8 cellular contexts compared by ENCODE assay signal in the genomic region with DNA sequence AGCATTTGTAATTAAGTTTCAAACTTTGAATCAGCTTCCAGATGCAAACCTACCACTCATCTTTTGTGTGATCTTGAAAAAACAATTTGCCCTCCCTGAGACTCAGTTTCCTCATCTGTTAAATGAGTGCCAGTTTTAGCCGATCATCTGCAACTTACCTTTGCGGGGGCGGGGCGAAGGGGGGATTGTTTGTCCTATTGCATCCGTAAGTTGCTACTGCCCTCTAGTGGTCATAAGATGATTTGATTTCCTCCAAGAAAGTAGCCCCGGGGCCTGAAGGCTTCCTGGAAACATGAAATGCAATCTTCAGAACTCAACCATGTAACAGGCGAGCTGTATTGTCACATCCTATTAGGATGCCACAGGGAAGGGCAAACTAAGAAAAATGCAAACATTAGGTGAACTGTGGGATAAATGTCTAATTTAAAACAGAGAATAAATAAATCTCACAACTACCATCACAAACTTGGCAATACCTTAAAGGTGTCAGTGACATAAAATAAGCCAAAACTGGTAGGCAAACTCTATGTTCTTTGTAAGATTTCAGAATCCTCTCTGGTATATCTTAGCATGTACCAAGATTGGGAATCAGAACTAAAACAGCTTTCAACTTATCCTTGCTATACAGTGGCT.
DNase-seq lines count a peak whose midpoint lies in the region; ATAC-seq, FAIRE-seq and TF ChIP-seq lines count a peak whose summit lies in the region.

No MANE protein-coding gene starts in this region.

- TF ChIP-seq CTCF in MCF 10A (IDR thresholded peaks at IDR 0.05; ENCODE audit: unreplicated experiment) (peak; percentile 77), keratinocyte (optimal IDR thresholded peaks at IDR 0.05 in 1 of 3, IDR thresholded peaks at IDR 0.05 in 1 of 3, conservative IDR thresholded peaks at IDR 0.05 in 1 of 3; ENCODE audit: extremely low read depth in 1 of 3, insufficient read depth in 2 of 3, low read length in 3 of 3) (peak; percentile 61 to 74 (median 63))

- POLR2A ChIA-PET in MCF 10A (lab: Yijun Ruan, JAX), result no interaction called here

- H3K9ac ChIP-seq in keratinocyte (ENCODE audit: control insufficient read depth, extremely low read depth, insufficient read depth, low read length), result no peak overlapping the region

- H3K27me3 ChIP-seq in HAP-1 (ENCODE audit: low read depth) (no peaks in the 10 kb centered on the region; the same call in 1 of the 2 replicates), keratinocyte (ENCODE audit: control insufficient read depth, extremely low read depth, insufficient read depth, low read length) (no peaks in the 10 kb centered on the region)

- CTCF ChIA-PET in MCF 10A (lab: Yijun Ruan, JAX), result interaction anchor here (0.6 to 4.2 kb wide), 22 partner anchors 11 to 1875 kb away, joined by 3 to 21 read pairs (median 3); no protein-coding TSS in a partner anchor

- no peaks in the 10 kb centered on the region for H3K36me3 ChIP-seq in HAP-1 (replicated peaks)
- no peaks in the 10 kb centered on the region for H3K36me3 ChIP-seq in keratinocyte (ENCODE audit: control insufficient read depth in 2 of 2, extremely low read depth in 1 of 2, insufficient read depth in 2 of 2, low read length in 2 of 2)

- FAIRE-seq in keratinocyte (lab: Jason Lieb, UNC), result peak; percentile 55

- DNase-seq in DMS 273 (lab: John Stamatoyannopoulos, UW; ENCODE audit: unreplicated experiment) (peak; percentile 90), HAP-1 (ENCODE audit: low spot score in 2 of 2) (peak; percentile 64 to 78), NCI-H2081 (lab: John Stamatoyannopoulos, UW) (peak; percentile 85 to 92), MCF 10A (ENCODE audit: unreplicated experiment) (peak; percentile 81), keratinocyte (ENCODE audit: low read depth, low spot score) (peak; percentile 45)
- peak; percentile 18 for DNase-seq in T-helper 2 cell treated with Interferon-gamma antibody and Interleukin-4, amounts not matched to agents 5 μg/mL and 100 μg/mL, for 36 hours (ENCODE audit: low spot score)
- DNase-seq in stimulated activated CD4-positive, alpha-beta T cell treated with anti-CD3 and anti-CD28 coated beads, Interleukin-4, amount 100 ng/mL, for 48 hours (ENCODE audit: low read depth in 2 of 2), result peak; percentile 30 to 33

- BruUV-seq in MCF 10A (replicated peaks; lab: Mats Ljungman, UMichigan), result no TSS peak

- in situ Hi-C loops in HAP-1 (cut with MboI; ENCODE audit: low sequenced_read_pairs), result loop anchor here (25.0 kb wide), 1 partner anchor 834 kb away; no protein-coding TSS in a partner anchor

- no peak overlapping the region for H3K27ac Mint-ChIP-seq in T-helper 2 cell treated with Interferon-gamma antibody and Interleukin-4, amounts not matched to agents 5 μg/mL and 100 μg/mL, for 36 hours
- H3K27ac Mint-ChIP-seq in MCF 10A (ENCODE audit: low read depth, unreplicated experiment), result no peak overlapping the region
- H3K27ac Mint-ChIP-seq in stimulated activated memory B cell treated with anti-CD40 and anti-IgM and Interleukin-4, amounts not matched to agents 10 μg/mL and 1 μg/mL and 100 μg/mL, for 72 hours, result no peak overlapping the region

- intact Hi-C loops in MCF 10A (cut with micrococcal nuclease), result loop anchor here (1.0 to 5.0 kb wide), 5 partner anchors 106 to 1194 kb away; partner anchors contain the start of gene STAG1

- no peak overlapping the region for H3K4me2 ChIP-seq in keratinocyte (ENCODE audit: control insufficient read depth, extremely low read depth, insufficient read depth, low read depth, low read length)

- H3K4me3 ChIP-seq in HAP-1, result no peak overlapping the region
- no peak overlapping the region for H3K4me3 ChIP-seq in keratinocyte (ENCODE audit: control insufficient read depth in 2 of 3, extremely low read depth in 1 of 3, insufficient read depth in 2 of 3, low read depth in 1 of 3, low read length in 3 of 3)

- H4K20me1 ChIP-seq in keratinocyte (ENCODE audit: control insufficient read depth, extremely low read depth, insufficient read depth, low read length), result no peaks in the 10 kb centered on the region

- dilution Hi-C loops in keratinocyte (cut with MboI; ENCODE audit: extremely low pct_ligation_motif_present, low sequenced_read_pairs), result no loop called here

- no peak overlapping the region for H3K27ac ChIP-seq in keratinocyte (ENCODE audit: control insufficient read depth, insufficient read depth, low read length)

- H3K4me1 ChIP-seq in HAP-1, result no peaks in the 10 kb centered on the region
- H3K4me1 ChIP-seq in keratinocyte (ENCODE audit: control insufficient read depth, extremely low read depth, insufficient read depth, low read length), result no peaks in the 10 kb centered on the region

- ATAC-seq in stimulated activated memory B cell treated with anti-CD40 and anti-IgM and Interleukin-4, amounts not matched to agents 10 μg/mL and 1 μg/mL and 100 μg/mL, for 72 hours, result no peak

- H3K79me2 ChIP-seq in keratinocyte (ENCODE audit: control insufficient read depth, insufficient read depth, low read length), result no peaks in the 10 kb centered on the region

- H2AFZ ChIP-seq in keratinocyte (ENCODE audit: control insufficient read depth, low read length), result no peak overlapping the region

- no peaks in the 10 kb centered on the region for H3K27me3 Mint-ChIP-seq in T-helper 2 cell treated with Interferon-gamma antibody and Interleukin-4, amounts not matched to agents 5 μg/mL and 100 μg/mL, for 36 hours (ENCODE audit: low read depth)
- peaks cover 24% of the 10 kb centered on the region for H3K27me3 Mint-ChIP-seq in MCF 10A (ENCODE audit: insufficient read depth, unreplicated experiment)
- H3K27me3 Mint-ChIP-seq in stimulated activated memory B cell treated with anti-CD40 and anti-IgM and Interleukin-4, amounts not matched to agents 10 μg/mL and 1 μg/mL and 100 μg/mL, for 72 hours, result peaks cover 7% of the 10 kb centered on the region

- H3K4me3 Mint-ChIP-seq in T-helper 2 cell treated with Interferon-gamma antibody and Interleukin-4, amounts not matched to agents 5 μg/mL and 100 μg/mL, for 36 hours, result no peak overlapping the region
- no peak overlapping the region for H3K4me3 Mint-ChIP-seq in MCF 10A (ENCODE audit: unreplicated experiment)
- H3K4me3 Mint-ChIP-seq in stimulated activated memory B cell treated with anti-CD40 and anti-IgM and Interleukin-4, amounts not matched to agents 10 μg/mL and 1 μg/mL and 100 μg/mL, for 72 hours, result no peak overlapping the region

- H3K9me1 ChIP-seq in keratinocyte (ENCODE audit: control insufficient read depth, extremely low read depth, insufficient read depth, low read length), result no peaks in the 10 kb centered on the region

- no peaks in the 10 kb centered on the region for H3K36me3 Mint-ChIP-seq in T-helper 2 cell treated with Interferon-gamma antibody and Interleukin-4, amounts not matched to agents 5 μg/mL and 100 μg/mL, for 36 hours (ENCODE audit: low read depth)
- H3K36me3 Mint-ChIP-seq in MCF 10A (ENCODE audit: insufficient read depth, unreplicated experiment), result peaks cover 5% of the 10 kb centered on the region
- H3K36me3 Mint-ChIP-seq in stimulated activated memory B cell treated with anti-CD40 and anti-IgM and Interleukin-4, amounts not matched to agents 10 μg/mL and 1 μg/mL and 100 μg/mL, for 72 hours, result no peaks in the 10 kb centered on the region

- H3K9me3 ChIP-seq in HAP-1 (no peaks in the 10 kb centered on the region), keratinocyte (ENCODE audit: control insufficient read depth, low read depth, low read length) (no peaks in the 10 kb centered on the region)

- H3K4me1 Mint-ChIP-seq in T-helper 2 cell treated with Interferon-gamma antibody and Interleukin-4, amounts not matched to agents 5 μg/mL and 100 μg/mL, for 36 hours (ENCODE audit: low read depth), result no peaks in the 10 kb centered on the region
- no peaks in the 10 kb centered on the region for H3K4me1 Mint-ChIP-seq in MCF 10A (ENCODE audit: insufficient read depth, unreplicated experiment)
- no peaks in the 10 kb centered on the region for H3K4me1 Mint-ChIP-seq in stimulated activated memory B cell treated with anti-CD40 and anti-IgM and Interleukin-4, amounts not matched to agents 10 μg/mL and 1 μg/mL and 100 μg/mL, for 72 hours

- H3K9me3 Mint-ChIP-seq in T-helper 2 cell treated with Interferon-gamma antibody and Interleukin-4, amounts not matched to agents 5 μg/mL and 100 μg/mL, for 36 hours, result no peaks in the 10 kb centered on the region
- no peaks in the 10 kb centered on the region for H3K9me3 Mint-ChIP-seq in MCF 10A (ENCODE audit: unreplicated experiment)
- H3K9me3 Mint-ChIP-seq in stimulated activated memory B cell treated with anti-CD40 and anti-IgM and Interleukin-4, amounts not matched to agents 10 μg/mL and 1 μg/mL and 100 μg/mL, for 72 hours, result no peaks in the 10 kb centered on the region

Comparison
In these comparisons a context has a peak if more than half of its experiments do, and no peak if none do; other contexts are left out.
1. DNase-seq: peak in every context shown above with its lines; median percentile 90 in DMS 273; 88 in NCI-H2081; 81 in MCF 10A; 71 in HAP-1; 45 in keratinocyte; 32 in stimulated activated CD4-positive, alpha-beta T cell treated with anti-CD3 and anti-CD28 coated beads, Interleukin-4, amount 100 ng/mL, for 48 hours; 18 in T-helper 2 cell treated with Interferon-gamma antibody and Interleukin-4, amounts not matched to agents 5 μg/mL and 100 μg/mL, for 36 hours.